Comparison of ENCODE assay signal across 12 cellular contexts in genomic region chr4:25253072-25253447, GRCh38. TPM values are rescaled to one million over a fixed set of nuclear protein-coding genes. Genes with fewer than 3 reads are reported as not detected.
DNase-seq lines count a peak whose midpoint lies in the region; ATAC-seq and TF ChIP-seq lines count a peak whose summit lies in the region.
"Had no signal": no experiment of that assay in that cellular context is flagged by ENCODE, and none has a peak within 500 bp of the region (broad histone marks: within the 10 kb centered on the region; RNA-seq: fewer than 3 reads in every experiment).

No MANE protein-coding gene starts in this region.

- DNase-seq in CD4-positive, CD25-positive, alpha-beta regulatory T cell: no peak
- no peak for DNase-seq in activated naive CD8-positive, alpha-beta T cell treated with anti-CD3 and anti-CD28 coated beads, Interleukin-2, amount 10 ng/mL, durations not matched to agents 7 days and 5 days
- DNase-seq in left lung: no peak
- no peak for DNase-seq in NCI-H226
- DNase-seq in NCI-H2196 treated with DMSO at 0.1 percent for 48 hours (lab: John Stamatoyannopoulos, UW; ENCODE audit: unreplicated experiment): no peak
- no peak for DNase-seq in NCI-H2107 (lab: John Stamatoyannopoulos, UW)
- DNase-seq: activated naive CD4-positive, alpha-beta T cell treated with Interleukin-2 at 50 U/mL for 16 hours; ovary; stimulated activated CD4-positive, alpha-beta T cell treated with anti-CD3 and anti-CD28 coated beads, Interleukin-1b, Interleukin-23, amount 100 ng/mL, for 48 hours had no signal

- peaks cover 30 to 39% (median 35%) of the 10 kb centered on the region in 4 donors for H3K4me1 Mint-ChIP-seq in CD4-positive, CD25-positive, alpha-beta regulatory T cell
- H3K4me1 Mint-ChIP-seq in activated naive CD8-positive, alpha-beta T cell treated with anti-CD3 and anti-CD28 coated beads, Interleukin-2, amount 10 ng/mL, durations not matched to agents 7 days and 5 days: peaks cover 27% of the 10 kb centered on the region

- no peak overlapping the region for H3K4me3 Mint-ChIP-seq in CD4-positive, CD25-positive, alpha-beta regulatory T cell
- no peak overlapping the region for H3K4me3 Mint-ChIP-seq in activated naive CD8-positive, alpha-beta T cell treated with anti-CD3 and anti-CD28 coated beads, Interleukin-2, amount 10 ng/mL, durations not matched to agents 7 days and 5 days
- H3K4me3 Mint-ChIP-seq: stimulated activated memory B cell treated with anti-CD40 and anti-IgM and Interleukin-4, amounts not matched to agents 10 μg/mL and 1 μg/mL and 100 μg/mL, for 72 hours had no signal

- POLR2A ChIA-PET in activated naive CD8-positive, alpha-beta T cell treated with anti-CD3 and anti-CD28 coated beads, Interleukin-2, amount 10 ng/mL, durations not matched to agents 7 days and 5 days (lab: Charles Lee): no interaction called here

- peak overlapping the region in 2 of 3 donors; percentile 17 to 55 for H3K27ac Mint-ChIP-seq in CD4-positive, CD25-positive, alpha-beta regulatory T cell
- peak overlapping the region; percentile 44 for H3K27ac Mint-ChIP-seq in activated naive CD8-positive, alpha-beta T cell treated with anti-CD3 and anti-CD28 coated beads, Interleukin-2, amount 10 ng/mL, durations not matched to agents 7 days and 5 days
- H3K27ac Mint-ChIP-seq: stimulated activated memory B cell treated with anti-CD40 and anti-IgM and Interleukin-4, amounts not matched to agents 10 μg/mL and 1 μg/mL and 100 μg/mL, for 72 hours had no signal

- no peak overlapping the region for H3K4me3 ChIP-seq in CD4-positive, CD25-positive, alpha-beta regulatory T cell (ENCODE audit: low read depth, low read length)
- H3K4me3 ChIP-seq in left lung: no peak overlapping the region
- H3K4me3 ChIP-seq: ovary had no signal

- TF ChIP-seq CTCF in left lung (IDR thresholded peaks at IDR 0.05): no peak

- no peak for ATAC-seq in CD4-positive, CD25-positive, alpha-beta regulatory T cell (ENCODE audit: low read depth in 2 of 2)
- ATAC-seq in GM21576 (IDR thresholded peaks at IDR 0.05; ENCODE audit: unreplicated experiment) (peak; percentile 52), left lung (peak; percentile 70), HG02870 (IDR thresholded peaks at IDR 0.05; ENCODE audit: unreplicated experiment) (no peak)
- ATAC-seq in activated naive CD8-positive, alpha-beta T cell treated with anti-CD3 and anti-CD28 coated beads, Interleukin-2, amount 10 ng/mL, durations not matched to agents 7 days and 5 days (ENCODE audit: low read depth): no peak
- ATAC-seq: stimulated activated memory B cell treated with anti-CD40 and anti-IgM and Interleukin-4, amounts not matched to agents 10 μg/mL and 1 μg/mL and 100 μg/mL, for 72 hours had no signal

- peaks cover 9% of the 10 kb centered on the region for H3K4me1 ChIP-seq in CD4-positive, CD25-positive, alpha-beta regulatory T cell (ENCODE audit: control insufficient read depth, insufficient read depth, low read length, poor library complexity, severe bottlenecking)
- H3K4me1 ChIP-seq in left lung: peaks cover 0 to 16% of the 10 kb centered on the region in 2 donors

- H3K36me3 ChIP-seq in CD4-positive, CD25-positive, alpha-beta regulatory T cell (ENCODE audit: control insufficient read depth, insufficient read depth, low read length): peaks cover 34% of the 10 kb centered on the region
- peaks cover 0 to 30% of the 10 kb centered on the region in 2 donors for H3K36me3 ChIP-seq in left lung
- H3K36me3 ChIP-seq: ovary had no signal

- H3K9me3 Mint-ChIP-seq in CD4-positive, CD25-positive, alpha-beta regulatory T cell: peaks cover 0 to 3% (median 0%) of the 10 kb centered on the region in 7 donors
- no peaks in the 10 kb centered on the region for H3K9me3 Mint-ChIP-seq in activated naive CD8-positive, alpha-beta T cell treated with anti-CD3 and anti-CD28 coated beads, Interleukin-2, amount 10 ng/mL, durations not matched to agents 7 days and 5 days

- no peaks in the 10 kb centered on the region for H3K27me3 ChIP-seq in CD4-positive, CD25-positive, alpha-beta regulatory T cell (ENCODE audit: control insufficient read depth, insufficient read depth, low read length)
- no peaks in the 10 kb centered on the region for H3K27me3 ChIP-seq in left lung
- H3K27me3 ChIP-seq: ovary had no signal

- no peak overlapping the region for H3K27ac ChIP-seq in CD4-positive, CD25-positive, alpha-beta regulatory T cell (ENCODE audit: insufficient read depth, low read length, poor library complexity, severe bottlenecking)
- peak overlapping the region; percentile 57 to 70 for H3K27ac ChIP-seq in left lung
- H3K27ac ChIP-seq: ovary had no signal

- peaks cover 26% of the 10 kb centered on the region for H3K36me3 Mint-ChIP-seq in CD4-positive, CD25-positive, alpha-beta regulatory T cell
- peaks cover 18% of the 10 kb centered on the region for H3K36me3 Mint-ChIP-seq in activated naive CD8-positive, alpha-beta T cell treated with anti-CD3 and anti-CD28 coated beads, Interleukin-2, amount 10 ng/mL, durations not matched to agents 7 days and 5 days

- H3K9me3 ChIP-seq in CD4-positive, CD25-positive, alpha-beta regulatory T cell (ENCODE audit: control insufficient read depth in 2 of 2, low read length in 2 of 2): no peaks in the 10 kb centered on the region
- no peaks in the 10 kb centered on the region for H3K9me3 ChIP-seq in left lung
- H3K9me3 ChIP-seq: ovary had no signal

- intact Hi-C loops in left lung (cut with DNase I): no loop called here

- no peaks in the 10 kb centered on the region for H3K27me3 Mint-ChIP-seq in CD4-positive, CD25-positive, alpha-beta regulatory T cell
- H3K27me3 Mint-ChIP-seq in activated naive CD8-positive, alpha-beta T cell treated with anti-CD3 and anti-CD28 coated beads, Interleukin-2, amount 10 ng/mL, durations not matched to agents 7 days and 5 days: no peaks in the 10 kb centered on the region
- H3K27me3 Mint-ChIP-seq: stimulated activated memory B cell treated with anti-CD40 and anti-IgM and Interleukin-4, amounts not matched to agents 10 μg/mL and 1 μg/mL and 100 μg/mL, for 72 hours had no signal

RNA-seq across cellular contexts. Expression of gene PI4K2B, which starts 19.2 kb away (rescaled TPM):
- total RNA-seq in CD4-positive, CD25-positive, alpha-beta regulatory T cell: 16.5 TPM
- polyA plus RNA-seq in CD4-positive, CD25-positive, alpha-beta regulatory T cell: 10 to 100 TPM; 12.1 to 19.0 (median 12.9) TPM
- total RNA-seq in activated naive CD8-positive, alpha-beta T cell treated with anti-CD3 and anti-CD28 coated beads, Interleukin-2, amount 10 ng/mL, durations not matched to agents 7 days and 5 days: 10 to 100 TPM; 32.4 to 35.1 TPM
- 10 to 100 TPM; 22.0 to 23.5 TPM for total RNA-seq in left lung

RNA-seq across cellular contexts. Expression of gene ZCCHC4, which starts 59.5 kb away (rescaled TPM):
- total RNA-seq in CD4-positive, CD25-positive, alpha-beta regulatory T cell: 9.5 TPM
- polyA plus RNA-seq in CD4-positive, CD25-positive, alpha-beta regulatory T cell: 10 to 100 TPM; 11.0 to 16.5 (median 12.4) TPM
- total RNA-seq in activated naive CD8-positive, alpha-beta T cell treated with anti-CD3 and anti-CD28 coated beads, Interleukin-2, amount 10 ng/mL, durations not matched to agents 7 days and 5 days: 10 to 100 TPM; 12.2 to 12.7 TPM
- total RNA-seq in left lung: 10 to 100 TPM in 1 of 2 donors, 1 to 10 TPM in 1; 8.5 to 10.1 TPM

Comparison
In these comparisons a context has a peak if more than half of its experiments do, and no peak if none do; other contexts are left out.
1. ATAC-seq: peak in GM21576 (single experiment) and left lung (single experiment); none in CD4-positive, CD25-positive, alpha-beta regulatory T cell (0 of 2), activated naive CD8-positive, alpha-beta T cell treated with anti-CD3 and anti-CD28 coated beads, Interleukin-2, amount 10 ng/mL, durations not matched to agents 7 days and 5 days (single experiment) and HG02870 (single experiment).